In genomic region chr3:62621171-62621570, GRCh38 we compare ENCODE assay signal across 17 cellular contexts.
DNase-seq lines count a peak whose midpoint lies in the region; TF ChIP-seq lines count a peak whose summit lies in the region.
"Had no signal": no experiment of that assay in that cellular context is flagged by ENCODE, and none has a peak within 500 bp of the region (broad histone marks: within the 10 kb centered on the region; RNA-seq: fewer than 3 reads in every experiment).

No MANE protein-coding gene starts in this region.

- H3K27ac ChIP-seq in GM23248, result no peak overlapping the region
- H3K27ac ChIP-seq: BLaER1, C4-2B had no signal

- no peaks in the 10 kb centered on the region for H3K36me3 ChIP-seq in GM23248 (ENCODE audit: low read depth)
- H3K36me3 ChIP-seq: BLaER1 had no signal

- H3F3A ChIP-seq in GM23248 (ENCODE audit: insufficient read depth), result no peaks in the 10 kb centered on the region

- 85 to 96% methylated on average over 3 of the region's 3 CpGs for WGBS in GM23248 (ENCODE audit: low coverage in 1 of 2, low lambda C conversion rate in 2 of 2, missing lambda C conversion rate in 2 of 2), 2 experiments

- H3K9me3 ChIP-seq in GM23248 (ENCODE audit: low read depth), result no peaks in the 10 kb centered on the region
- H3K9me3 ChIP-seq: BLaER1 had no signal

- H3K4me3 ChIP-seq in GM23248, result no peak overlapping the region
- H3K4me3 ChIP-seq in fibroblast of mammary gland (ENCODE audit: control insufficient read depth, low read depth, low read length), result no peak overlapping the region
- H3K4me3 ChIP-seq: BLaER1, GM12878 had no signal

- H3K9ac ChIP-seq in GM23248, result no peak overlapping the region
- H3K9ac ChIP-seq: BLaER1 had no signal

- no peaks in the 10 kb centered on the region for H4K20me1 ChIP-seq in GM23248 (ENCODE audit: insufficient read depth)
- H4K20me1 ChIP-seq: BLaER1 had no signal

- H3K9me2 ChIP-seq in GM23248 (ENCODE audit: insufficient read depth), result no peaks in the 10 kb centered on the region

- no peaks in the 10 kb centered on the region for H3K27me3 ChIP-seq in GM23248 (replicated peaks; ENCODE audit: insufficient read depth)
- H3K27me3 ChIP-seq: BLaER1 had no signal

- TF ChIP-seq CTCF in fibroblast of mammary gland (conservative IDR thresholded peaks at IDR 0.05; ENCODE audit: control insufficient read depth, insufficient read depth, low read depth, low read length), result no peak

- H2AFZ ChIP-seq in GM23248, result no peak overlapping the region

- in situ Hi-C loops in GM23248 (cut with MboI), result loop anchor here (25.0 kb wide), 1 partner anchor 1191 kb away; the partner anchor contains the start of gene C3orf49

- DNase-seq in GM23248, result peak; percentile 30
- DNase-seq in RPMI7951 (ENCODE audit: low read depth), result peak; percentile 54
- DNase-seq in fibroblast of mammary gland (ENCODE audit: low read depth), result peak; percentile 60
- DNase-seq in CD1c-positive myeloid dendritic cell (ENCODE audit: extremely low spot score), result no peak
- DNase-seq in stimulated activated CD4-positive, alpha-beta T cell treated with anti-CD3 and anti-CD28 coated beads, Interleukin-2, amount 100 ng/mL, for 48 hours, result no peak
- DNase-seq in NCI-H2196 (lab: John Stamatoyannopoulos, UW; ENCODE audit: unreplicated experiment), result no peak
- DNase-seq: CD4-positive, alpha-beta T cell; CD8-positive, alpha-beta memory T cell; DMS 273 treated with DMSO at 0.1 percent for 48 hours; DMS79; EL; GDM1; H7; HCEC 1CT had no signal

- H3K4me1 ChIP-seq in GM23248 (ENCODE audit: insufficient read depth), result no peaks in the 10 kb centered on the region; the same call in 1 of the 2 replicates

- H3K79me2 ChIP-seq in GM23248 (ENCODE audit: insufficient read depth), result no peaks in the 10 kb centered on the region

- H3K4me2 ChIP-seq in GM23248 (ENCODE audit: unreplicated experiment), result no peak overlapping the region
- H3K4me2 ChIP-seq: BLaER1 had no signal

Comparison
In these comparisons a context has a peak if more than half of its experiments do, and no peak if none do; other contexts are left out.
1. DNase-seq: peak in GM23248 (single experiment), RPMI7951 (single experiment) and fibroblast of mammary gland (single experiment); none in CD1c-positive myeloid dendritic cell (single experiment), stimulated activated CD4-positive, alpha-beta T cell treated with anti-CD3 and anti-CD28 coated beads, Interleukin-2, amount 100 ng/mL, for 48 hours (0 of 2) and NCI-H2196 (single experiment).